ENCODE assay signal across 8 cellular contexts in genomic region chr19:16324384-16325160, GRCh38. TPM values are rescaled to one million over a fixed set of nuclear protein-coding genes. Genes with fewer than 3 reads are reported as not detected.
DNase-seq lines count a peak whose midpoint lies in the region; ATAC-seq and TF ChIP-seq lines count a peak whose summit lies in the region.

Gene KLF2 (plus strand): TSS chr19:16324826. CDS start chr19:16324924, 98 bp downstream.

- no peaks in the 10 kb centered on the region for H3K9me3 Mint-ChIP-seq in activated naive CD4-positive, alpha-beta T cell treated with anti-CD3 and anti-CD28 coated beads for 36 hours

- ATAC-seq in GM19455 (IDR thresholded peaks at IDR 0.05; ENCODE audit: unreplicated experiment) (peak; percentile 60), omental fat pad (ENCODE audit: low FRiP score) (peak; percentile 78)

- TF ChIP-seq CTCF in omental fat pad (IDR thresholded peaks at IDR 0.05) = no peak

- intact Hi-C loops in activated naive CD4-positive, alpha-beta T cell treated with anti-CD3 and anti-CD28 coated beads for 36 hours (cut with micrococcal nuclease) = loop anchor here (1.0 kb wide), 1 partner anchor 218 kb away; the partner anchor contains the start of gene CHERP

- CTCF ChIA-PET in activated naive CD4-positive, alpha-beta T cell treated with anti-CD3 and anti-CD28 coated beads for 36 hours (lab: Charles Lee) = no interaction called here

- peaks cover 2% of the 10 kb centered on the region for H3K36me3 Mint-ChIP-seq in activated naive CD4-positive, alpha-beta T cell treated with anti-CD3 and anti-CD28 coated beads for 36 hours (ENCODE audit: low read depth)

- peak within 1 kb of the TSS; percentile 58 for H3K4me3 Mint-ChIP-seq in activated naive CD4-positive, alpha-beta T cell treated with anti-CD3 and anti-CD28 coated beads for 36 hours

- in situ Hi-C loops in SK-MEL-5 (cut with HindIII; ENCODE audit: low pct_unique_long_range_greater_than_20kb, low sequenced_read_pairs) = no loop called here

- peaks cover 14% of the 10 kb centered on the region for H3K27me3 Mint-ChIP-seq in activated naive CD4-positive, alpha-beta T cell treated with anti-CD3 and anti-CD28 coated beads for 36 hours (ENCODE audit: low read depth)

- DNase-seq in COLO668 (lab: John Stamatoyannopoulos, UW; ENCODE audit: unreplicated experiment) = peak; percentile 83
- peak; percentile 56 for DNase-seq in HS-27A (ENCODE audit: low read depth)
- peak; percentile 85 for DNase-seq in SK-MEL-5 (ENCODE audit: low read depth, low spot score)
- DNase-seq in activated naive CD4-positive, alpha-beta T cell treated with anti-CD3 and anti-CD28 coated beads for 36 hours = peak; percentile 83
- DNase-seq in glomerular endothelial cell (ENCODE audit: extremely low read depth, low read depth, low spot score) = no peak
- peak; percentile 81 for DNase-seq in omental fat pad (ENCODE audit: low spot score)
- DNase-seq in superior temporal gyrus (ENCODE audit: extremely low spot score) = peak; percentile 42

- H3K27ac Mint-ChIP-seq in activated naive CD4-positive, alpha-beta T cell treated with anti-CD3 and anti-CD28 coated beads for 36 hours = no peak within 1 kb of the TSS

- peaks cover 45% of the 10 kb centered on the region for H3K4me1 Mint-ChIP-seq in activated naive CD4-positive, alpha-beta T cell treated with anti-CD3 and anti-CD28 coated beads for 36 hours (ENCODE audit: low read depth)

RNA-seq across cellular contexts. Expression of gene KLF2, which starts in this region (rescaled TPM):
- total RNA-seq in SK-MEL-5 (2014; rRNA removed; shearing (Covaris generic)) = 1.5 and 2.5 TPM in 2 replicates
- 11.0 and 13.6 TPM in 2 replicates for polyA plus RNA-seq in SK-MEL-5 (2015; cell fraction: cytosol; rRNA removed)
- polyA plus RNA-seq in SK-MEL-5 (2015; cell fraction: nucleus; rRNA removed) = 4.3 and 12.5 TPM in 2 replicates
- total RNA-seq in activated naive CD4-positive, alpha-beta T cell treated with anti-CD3 and anti-CD28 coated beads for 36 hours = under 1 TPM; 0.22 to 0.69 TPM
- total RNA-seq in glomerular endothelial cell (5.9 and 36.1 TPM in 2 replicates), omental fat pad (100 to 1,000 TPM in 2 of 4 donors, 10 to 100 TPM in 2; 61.1 to 160 (median 85.9) TPM)

Comparison
In these comparisons a context has a peak if more than half of its experiments do, and no peak if none do; other contexts are left out.
1. Peak in DNase-seq in activated naive CD4-positive, alpha-beta T cell treated with anti-CD3 and anti-CD28 coated beads for 36 hours; RNA of the gene not detected or under 1 TPM.